1 cellular context compared by ENCODE assay signal in genomic region chrX:107979534-107979933, GRCh38.
TF ChIP-seq lines count a peak whose summit lies in the region.

No MANE protein-coding gene starts in this region.

TF ChIP-seq in GM23338, 12 proteins besides CTCF, POLR2A, EP300 and RAD21 (continued from another document):
- TF ChIP-seq ZNF462 (CRISPR knock-in tag; IDR thresholded peaks at IDR 0.05) (no peak), ETS1 (IDR thresholded peaks at IDR 0.05) (no peak), NANOG (IDR thresholded peaks at IDR 0.05; ENCODE audit: borderline replicate concordance) (no peak), ZNF331 (CRISPR knock-in tag; IDR thresholded peaks at IDR 0.05; ENCODE audit: low read depth) (no peak)
